Comparison of ENCODE assay signal across 21 cellular contexts in genomic region chr12:16121953-16122352, GRCh38.
"Had no signal": no experiment of that assay in that cellular context is flagged by ENCODE, and none has a peak within 500 bp of the region (broad histone marks: within the 10 kb centered on the region; RNA-seq: fewer than 3 reads in every experiment).

No MANE protein-coding gene starts in this region.

- H3K36me3 Mint-ChIP-seq: activated CD4-positive, alpha-beta memory T cell treated with anti-CD3 and anti-CD28 coated beads for 36 hours; activated CD8-positive, alpha-beta memory T cell treated with anti-CD3 and anti-CD28 coated beads, Interleukin-2, amount 10 ng/mL, durations not matched to agents 7 days and 5 days; naive thymus-derived CD4-positive, alpha-beta T cell had no signal

- H3K27ac ChIP-seq: ascending aorta, breast epithelium, left ventricle myocardium inferior, neutrophil, stomach, testis, upper lobe of left lung had no signal

- H3K9me3 ChIP-seq: ascending aorta, breast epithelium, left ventricle myocardium inferior, mucosa of descending colon, neutrophil, stomach, testis, upper lobe of left lung had no signal

- H3K27me3 ChIP-seq: ascending aorta, breast epithelium, stomach, testis, upper lobe of left lung had no signal

- H3K4me3 Mint-ChIP-seq: activated CD4-positive, alpha-beta memory T cell treated with anti-CD3 and anti-CD28 coated beads for 36 hours; activated CD8-positive, alpha-beta memory T cell treated with anti-CD3 and anti-CD28 coated beads, Interleukin-2, amount 10 ng/mL, durations not matched to agents 7 days and 5 days; activated naive CD4-positive, alpha-beta T cell treated with anti-CD3 and anti-CD28 coated beads for 36 hours; activated naive CD8-positive, alpha-beta T cell treated with anti-CD3 and anti-CD28 coated beads, Interleukin-2, amount 50 U/mL, for 24 hours; naive thymus-derived CD4-positive, alpha-beta T cell had no signal

- DNase-seq: activated CD4-positive, alpha-beta memory T cell treated with anti-CD3 and anti-CD28 coated beads for 36 hours; activated CD4-positive, alpha-beta T cell treated with anti-CD3 and anti-CD28 coated beads for 1 hour; activated CD8-positive, alpha-beta memory T cell treated with anti-CD3 and anti-CD28 coated beads, Interleukin-2, amount 10 ng/mL, durations not matched to agents 7 days and 5 days; activated naive CD4-positive, alpha-beta T cell treated with anti-CD3 and anti-CD28 coated beads for 36 hours; activated naive CD8-positive, alpha-beta T cell treated with anti-CD3 and anti-CD28 coated beads, Interleukin-2, amount 50 U/mL, for 24 hours; activated T-cell treated with anti-CD3 and anti-CD28 coated beads, Interleukin-2, amount 50 U/mL, for 1 hour; erythroblast; kidney; left ventricle myocardium inferior; mucosa of descending colon; naive thymus-derived CD4-positive, alpha-beta T cell; stimulated activated CD4-positive, alpha-beta T cell treated with anti-CD3 and anti-CD28 coated beads, Interleukin-12 subunit alpha, Interleukin-12 subunit beta, amount 100 ng/mL, for 4 hours; stimulated activated CD4-positive, alpha-beta T cell treated with anti-CD3 and anti-CD28 coated beads, Interleukin-2, amount 100 ng/mL, for 24 hours; stomach; T-helper 9 cell; testis; upper lobe of left lung had no signal

- H3K27me3 Mint-ChIP-seq: activated CD4-positive, alpha-beta memory T cell treated with anti-CD3 and anti-CD28 coated beads for 36 hours; activated CD8-positive, alpha-beta memory T cell treated with anti-CD3 and anti-CD28 coated beads, Interleukin-2, amount 10 ng/mL, durations not matched to agents 7 days and 5 days had no signal

- H3K36me3 ChIP-seq: ascending aorta, breast epithelium, left ventricle myocardium inferior, neutrophil, stomach, upper lobe of left lung had no signal

- H3K4me3 ChIP-seq: ascending aorta, breast epithelium, left ventricle myocardium inferior, mucosa of descending colon, stomach, testis, upper lobe of left lung had no signal

- H3K27ac Mint-ChIP-seq: activated CD4-positive, alpha-beta memory T cell treated with anti-CD3 and anti-CD28 coated beads for 36 hours; activated CD8-positive, alpha-beta memory T cell treated with anti-CD3 and anti-CD28 coated beads, Interleukin-2, amount 10 ng/mL, durations not matched to agents 7 days and 5 days; activated naive CD4-positive, alpha-beta T cell treated with anti-CD3 and anti-CD28 coated beads for 36 hours; activated naive CD8-positive, alpha-beta T cell treated with anti-CD3 and anti-CD28 coated beads, Interleukin-2, amount 50 U/mL, for 24 hours; activated T-helper 2 cell treated with anti-CD3 and anti-CD28 coated beads, Interferon-gamma antibody, Interleukin-2, Interleukin-4, amounts not matched to agents 10 μg/mL and 5 μg/mL and 100 μg/mL, durations not matched to agents 14 hours and 24 hours and 36 hours; naive thymus-derived CD4-positive, alpha-beta T cell had no signal

- H3K9me3 Mint-ChIP-seq: activated CD4-positive, alpha-beta memory T cell treated with anti-CD3 and anti-CD28 coated beads for 36 hours; activated naive CD4-positive, alpha-beta T cell treated with anti-CD3 and anti-CD28 coated beads for 36 hours; activated T-helper 2 cell treated with anti-CD3 and anti-CD28 coated beads, Interferon-gamma antibody, Interleukin-2, Interleukin-4, amounts not matched to agents 10 μg/mL and 5 μg/mL and 100 μg/mL, durations not matched to agents 14 hours and 24 hours and 36 hours had no signal

- H3K4me1 ChIP-seq: ascending aorta, breast epithelium, left ventricle myocardium inferior, stomach, testis, upper lobe of left lung had no signal

- H3K4me1 Mint-ChIP-seq: activated CD8-positive, alpha-beta memory T cell treated with anti-CD3 and anti-CD28 coated beads, Interleukin-2, amount 10 ng/mL, durations not matched to agents 7 days and 5 days; activated naive CD8-positive, alpha-beta T cell treated with anti-CD3 and anti-CD28 coated beads, Interleukin-2, amount 50 U/mL, for 24 hours; naive thymus-derived CD4-positive, alpha-beta T cell had no signal
